Comparison of ENCODE assay signal across 1 cellular context in the genomic region with DNA sequence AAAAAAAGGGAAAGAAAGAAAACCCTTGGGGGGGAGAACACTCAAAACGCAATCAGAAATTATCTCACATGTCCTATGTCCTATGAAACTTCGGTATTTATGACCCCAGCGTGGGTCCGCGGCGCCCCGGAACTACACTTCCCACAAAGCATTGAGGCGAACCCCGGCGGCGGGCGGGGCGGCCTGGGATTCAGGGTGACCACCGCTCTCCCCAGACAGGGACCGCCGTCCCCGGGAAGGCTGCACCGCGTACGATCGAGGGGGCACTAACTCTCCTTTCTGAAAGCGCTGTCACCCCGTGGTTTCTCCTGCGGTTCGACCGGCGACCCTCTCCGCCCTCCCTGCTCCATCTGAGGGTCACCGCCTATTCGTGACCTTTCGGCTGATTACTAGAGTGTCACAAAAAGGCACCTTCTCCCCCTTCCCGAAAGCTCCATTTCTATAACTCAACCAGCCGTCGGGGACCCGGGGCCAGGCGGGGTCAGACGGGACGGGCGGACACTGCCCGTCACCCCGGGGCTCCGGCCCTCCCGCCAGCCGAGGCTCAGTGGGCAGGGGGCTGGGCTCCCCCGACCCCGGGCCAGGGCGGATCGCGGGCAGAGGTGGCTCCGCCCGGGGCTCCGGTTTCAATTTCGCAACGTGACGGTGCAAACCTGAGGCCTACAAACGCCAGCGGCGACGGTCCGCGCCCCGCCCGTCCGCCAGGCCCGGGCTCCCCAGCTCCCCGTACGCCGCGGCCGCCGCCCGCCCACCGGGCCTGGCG.
TF ChIP-seq lines count a peak whose summit lies in the region.

No MANE protein-coding gene starts in this region.

TF ChIP-seq in SK-N-SH treated with all-trans-retinoic acid at 6 μM for 48 hours, 23 proteins besides CTCF, POLR2A, EP300 and RAD21 (continued from another document):
- no peak for TF ChIP-seq RARB (CRISPR knock-in tag; IDR thresholded peaks at IDR 0.05)
- TF ChIP-seq CSDC2 (CRISPR knock-in tag; IDR thresholded peaks at IDR 0.05): no peak
- no peak for TF ChIP-seq OSR1 (CRISPR knock-in tag; IDR thresholded peaks at IDR 0.05)
TF ChIP-seq in SK-N-SH treated with all-trans-retinoic acid at 6 μM for 48 hours: peak in this region for 0.
